8 cellular contexts compared by ENCODE assay signal in genomic region chr12:1629338-1630080, GRCh38. TPM values are rescaled to one million over a fixed set of nuclear protein-coding genes. Genes with fewer than 3 reads are reported as not detected.
DNase-seq lines count a peak whose midpoint lies in the region; ATAC-seq and TF ChIP-seq lines count a peak whose summit lies in the region.

No MANE protein-coding gene starts in this region.

- H4K20me1 ChIP-seq in PC-3 (ENCODE audit: low read length) (no peaks in the 10 kb centered on the region), fibroblast of lung (ENCODE audit: control insufficient read depth, extremely low read depth, insufficient read depth, low read length) (no peaks in the 10 kb centered on the region)

- no peaks in the 10 kb centered on the region for H3K36me3 ChIP-seq in PC-3 (ENCODE audit: low read depth, low read length)
- H3K36me3 ChIP-seq in fibroblast of lung (ENCODE audit: control insufficient read depth, insufficient read depth, low read length), result peaks cover 4% of the 10 kb centered on the region

- BruUV-seq in PC-3 (replicated peaks; lab: Mats Ljungman, UMichigan), result no TSS peak

- H3K27ac ChIP-seq in PC-3 (ENCODE audit: low read length) (no peak overlapping the region), fibroblast of lung (ENCODE audit: insufficient read depth, low read length) (no peak overlapping the region)

- CTCF ChIA-PET in PC-3 (lab: Charles Lee), result interaction anchor here (1.0 kb wide), 1 partner anchor 300 kb away, joined by 3 read pairs; no protein-coding TSS in a partner anchor

- H3F3A ChIP-seq in PC-3 (ENCODE audit: low read length, unreplicated experiment), result no peaks in the 10 kb centered on the region

- no peaks in the 10 kb centered on the region for H3K9me3 Mint-ChIP-seq in osteocyte (ENCODE audit: unreplicated experiment)

- ATAC-seq in PC-3, result peak; percentile 37

- H3K27me3 ChIP-seq in PC-3 (ENCODE audit: low read length), result peaks cover 14% of the 10 kb centered on the region
- H3K27me3 ChIP-seq in fibroblast of lung (ENCODE audit: control insufficient read depth, insufficient read depth, low read length), result no peaks in the 10 kb centered on the region

- H3K4me3 ChIP-seq in PC-3 (ENCODE audit: low read length) (peak overlapping the region; percentile 66), fibroblast of lung (replicated peaks in 1 of 4; ENCODE audit: control extremely low read depth in 1 of 4, insufficient read depth in 1 of 4, low read depth in 3 of 4, low read length in 4 of 4) (peak overlapping the region; percentile 11 to 49 (median 26))

- 0 out of 2 replicates have a peak, but pooled peaks have one; percentile 13 for TF ChIP-seq CTCF in PC-3 (conservative IDR thresholded peaks at IDR 0.05; ENCODE audit: low read depth, low read length)
- TF ChIP-seq CTCF in fibroblast of lung (conservative IDR thresholded peaks at IDR 0.05 in 1 of 2, IDR thresholded peaks at IDR 0.05 in 1 of 2; ENCODE audit: low read depth in 1 of 2, low read length in 2 of 2), result peak in 1 of 2 donors; percentile 14
- TF ChIP-seq CTCF in osteocyte (IDR thresholded peaks at IDR 0.05), result no peak

- peak overlapping the region; percentile 14 for H3K4me3 Mint-ChIP-seq in osteocyte (ENCODE audit: unreplicated experiment)

- H2AFZ ChIP-seq in PC-3 (ENCODE audit: low read length), result peak overlapping the region; percentile 79
- H2AFZ ChIP-seq in fibroblast of lung (ENCODE audit: low read length), result no peak overlapping the region

- H3K79me2 ChIP-seq in PC-3 (ENCODE audit: low read length) (no peaks in the 10 kb centered on the region), fibroblast of lung (ENCODE audit: control insufficient read depth, insufficient read depth, low read length) (peaks cover 5% of the 10 kb centered on the region)

- H3K4me1 ChIP-seq in PC-3 (ENCODE audit: insufficient read depth, low read length) (0 out of 2 replicates have a peak, but pooled peaks cover 9% of the 10 kb centered on the region), fibroblast of lung (ENCODE audit: control insufficient read depth, extremely low read depth, insufficient read depth, low read length) (peaks cover 15% of the 10 kb centered on the region)

- POLR2A ChIA-PET in PC-3 (lab: Charles Lee; ENCODE audit: unreplicated experiment), result no interaction called here

- H3K9ac ChIP-seq in PC-3 (ENCODE audit: low read length) (no peak overlapping the region), fibroblast of lung (ENCODE audit: insufficient read depth, low read length) (no peak overlapping the region)

- intact Hi-C loops in PC-3 (cut with micrococcal nuclease), result loop anchor here (5.0 kb wide), 2 partner anchors 163 to 308 kb away; no protein-coding TSS in a partner anchor

- no peaks in the 10 kb centered on the region for H3K27me3 Mint-ChIP-seq in osteocyte (ENCODE audit: unreplicated experiment)

- H3K9me3 ChIP-seq in PC-3 (ENCODE audit: low read length) (no peaks in the 10 kb centered on the region), fibroblast of lung (ENCODE audit: control insufficient read depth, insufficient read depth, low read depth, low read length) (no peaks in the 10 kb centered on the region)

- peaks cover 52% of the 10 kb centered on the region for H3K4me1 Mint-ChIP-seq in osteocyte (ENCODE audit: unreplicated experiment)

- peak overlapping the region; percentile 88 for H3K4me2 ChIP-seq in PC-3 (ENCODE audit: low read length)
- peak overlapping the region; percentile 64 for H3K4me2 ChIP-seq in fibroblast of lung (ENCODE audit: extremely low read depth, insufficient read depth, low read length)

- DNase-seq in DMS79 treated with DMSO at 0.1 percent for 48 hours (lab: John Stamatoyannopoulos, UW), result peak; percentile 27
- no peak for DNase-seq in DMS79 (lab: John Stamatoyannopoulos, UW)
- no peak for DNase-seq in PC-3
- DNase-seq in fibroblast of lung (ENCODE audit: low read depth in 2 of 2), result no peak
- no peak for DNase-seq in osteocyte (ENCODE audit: extremely low spot score, unreplicated experiment)
- DNase-seq in HuH-7 (ENCODE audit: low spot score), result no peak
- no peak for DNase-seq in glomerular visceral epithelial cell (ENCODE audit: extremely low spot score)
- DNase-seq in DMS153 (lab: John Stamatoyannopoulos, UW), result no peak

- peaks cover 11% of the 10 kb centered on the region for H3K36me3 Mint-ChIP-seq in osteocyte (ENCODE audit: unreplicated experiment)

- no peak overlapping the region for H3K27ac Mint-ChIP-seq in osteocyte (ENCODE audit: unreplicated experiment)

- no peaks in the 10 kb centered on the region for H3K9me2 ChIP-seq in PC-3 (replicated peaks; ENCODE audit: low read length)

RNA-seq across cellular contexts. Expression of gene WNT5B, which starts 0.5 kb away (rescaled TPM):
- total RNA-seq in PC-3 (2014; rRNA removed), result 1.7 and 2.2 TPM in 2 replicates
- 40.3 and 105 TPM in 2 replicates for total RNA-seq in fibroblast of lung
- polyA plus RNA-seq in fibroblast of lung, result 46.9 and 86.1 TPM in 2 replicates
- 61.7 and 116 TPM in 2 replicates for polyA plus RNA-seq in fibroblast of lung (2012)
- 62.7 and 175 TPM in 2 replicates for polyA minus RNA-seq in fibroblast of lung (ENCODE audit: low replicate concordance)
- total RNA-seq in osteocyte, result 88.7 and 99.5 TPM in 2 replicates

RNA-seq across cellular contexts. Expression of gene FBXL14, which starts 35.1 kb away (rescaled TPM):
- 18.3 and 21.8 TPM in 2 replicates for total RNA-seq in PC-3 (2014; rRNA removed)
- total RNA-seq in fibroblast of lung, result 6.4 TPM in 2 replicates
- 2.6 and 3.7 TPM in 2 replicates for polyA plus RNA-seq in fibroblast of lung
- 3.0 and 4.7 TPM in 2 replicates for polyA plus RNA-seq in fibroblast of lung (2012)
- 5.9 and 6.7 TPM in 2 replicates for polyA minus RNA-seq in fibroblast of lung (ENCODE audit: low replicate concordance)
- total RNA-seq in osteocyte, result 9.1 and 9.4 TPM in 2 replicates

Comparison
In these comparisons a context has a peak if more than half of its experiments do, and no peak if none do; other contexts are left out.
1. RNA of gene WNT5B, which starts 0.5 kb away (total RNA-seq): 40.3 to 105 TPM in fibroblast of lung and 88.7 to 99.5 TPM in osteocyte; 1.7 to 2.2 TPM in PC-3; every median in the first group is over 10 times any median in the second.